9 cellular contexts compared by ENCODE assay signal in genomic region chr1:90707363-90707710, GRCh38. TPM values are rescaled to one million over a fixed set of nuclear protein-coding genes. Genes with fewer than 3 reads are reported as not detected.
A peak's percentile ranks its signal among the peaks of the same experiment; 100 is the strongest.
DNase-seq lines count a peak whose midpoint lies in the region; ATAC-seq, FAIRE-seq and TF ChIP-seq lines count a peak whose summit lies in the region.
"Had no signal": no experiment of that assay in that cellular context is flagged by ENCODE, and none has a peak within 500 bp of the region (broad histone marks: within the 10 kb centered on the region; RNA-seq: fewer than 3 reads in every experiment).

No MANE protein-coding gene starts in this region.

- WGBS in A549 (ENCODE audit: missing lambda C conversion rate) = 7% methylated on average over 14 of the region's 21 CpGs

- H3K4me2 ChIP-seq in A549 = peak overlapping the region; percentile 86

- H3K27ac ChIP-seq in A549 = no peak overlapping the region
- no peak overlapping the region for H3K27ac ChIP-seq in HUES6 (ENCODE audit: low read depth, low read length)
- H3K27ac ChIP-seq in lower lobe of right lung = no peak overlapping the region

- peaks cover 0 to 6% (median 0%) of the 10 kb centered on the region in 5 experiments for H3K9me3 Mint-ChIP-seq in brain

- DNase-seq in A549 (ENCODE audit: low read depth in 1 of 2, low spot score in 1 of 2) = peak; percentile 27 to 40
- peak; percentile 70 for DNase-seq in lower lobe of right lung
- DNase-seq in activated gamma-delta T cell treated with Interleukin-2 at 50 U/mL for 16 hours = no peak
- DNase-seq in germinal center (ENCODE audit: low spot score) = no peak

- H3K4me1 Mint-ChIP-seq in brain = peaks cover 26% of the 10 kb centered on the region

- H3K36me3 ChIP-seq in HUES6 (ENCODE audit: control insufficient read depth, insufficient read depth, low read length) (no peaks in the 10 kb centered on the region), lower lobe of right lung (no peaks in the 10 kb centered on the region)

- H3K9me3 ChIP-seq in A549 (no peaks in the 10 kb centered on the region), HUES6 (ENCODE audit: control insufficient read depth, insufficient read depth, low read depth, low read length) (no peaks in the 10 kb centered on the region), lower lobe of right lung (no peaks in the 10 kb centered on the region)

- no peak overlapping the region for H3K9ac ChIP-seq in HUES6 (ENCODE audit: low read length)

- peak overlapping the region in 2 of 5 experiments; percentile 43 to 45 for H3K27ac Mint-ChIP-seq in brain

- POLR2A ChIA-PET in A549 (lab: Yijun Ruan, JAX) = no interaction called here

- no peak for TF ChIP-seq EP300 in A549 (IDR thresholded peaks at IDR 0.05)

- FAIRE-seq in A549 (lab: Jason Lieb, UNC) = no peak
- FAIRE-seq: G401.6 had no signal

- ATAC-seq in A549 = peak; percentile 92 to 93
- peak; percentile 87 to 93 for ATAC-seq in lower lobe of right lung
- no peak for ATAC-seq in HG03175 (IDR thresholded peaks at IDR 0.05; ENCODE audit: unreplicated experiment)
- ATAC-seq in GM21576 (IDR thresholded peaks at IDR 0.05; ENCODE audit: unreplicated experiment) = no peak

- H3K27me3 ChIP-seq in HUES6 (ENCODE audit: control insufficient read depth, insufficient read depth, low read length) = peaks cover 93% of the 10 kb centered on the region
- peaks cover 91% of the 10 kb centered on the region for H3K27me3 ChIP-seq in lower lobe of right lung (ENCODE audit: low read depth)

- peaks cover 97% of the 10 kb centered on the region for H3K27me3 Mint-ChIP-seq in brain

- intact Hi-C loops in lower lobe of right lung (cut with DNase I) = no loop called here

- TF ChIP-seq POLR2A in A549 (IDR thresholded peaks at IDR 0.05; ENCODE audit: low read length) = no peak

- H3K4me1 ChIP-seq in A549 (0 out of 3 replicates have a peak, but pooled peaks cover 3% of the 10 kb centered on the region), HUES6 (ENCODE audit: control insufficient read depth, insufficient read depth, low read length) (peaks cover 18% of the 10 kb centered on the region), lower lobe of right lung (peaks cover 17% of the 10 kb centered on the region)

- TF ChIP-seq CTCF in A549 (IDR thresholded peaks at IDR 0.05) = no peak
- TF ChIP-seq CTCF in brain (conservative IDR thresholded peaks at IDR 0.05) = no peak
- TF ChIP-seq CTCF in lower lobe of right lung (IDR thresholded peaks at IDR 0.05) = no peak

- H3K4me3 Mint-ChIP-seq in brain = peak overlapping the region; percentile 64 to 80 (median 78)

- CTCF ChIA-PET in A549 (lab: Yijun Ruan, JAX) = interaction anchor here (0.7 kb wide), 1 partner anchor 11 kb away, joined by 3 read pairs; no protein-coding TSS in a partner anchor

- no peaks in the 10 kb centered on the region for H3K36me3 Mint-ChIP-seq in brain

- no peak for TF ChIP-seq RAD21 in A549 (conservative IDR thresholded peaks at IDR 0.05 in 1 of 2, IDR thresholded peaks at IDR 0.05 in 1 of 2)

- H3K4me3 ChIP-seq in A549 (peak overlapping the region; percentile 40), HUES6 (ENCODE audit: low read depth, low read length) (peak overlapping the region; percentile 60), lower lobe of right lung (peak overlapping the region; percentile 41)

TF ChIP-seq in A549, 52 proteins besides CTCF, POLR2A, EP300 and RAD21:
- TF ChIP-seq PHF8 (IDR thresholded peaks at IDR 0.05; ENCODE audit: borderline replicate concordance, low read depth) (no peak), POLR2AphosphoS2 (conservative IDR thresholded peaks at IDR 0.05; ENCODE audit: low read length) (no peak), HDAC2 (IDR thresholded peaks at IDR 0.05) (no peak), KDM5A (IDR thresholded peaks at IDR 0.05) (no peak), REST (IDR thresholded peaks at IDR 0.05) (peak; percentile 77), CHD4 (IDR thresholded peaks at IDR 0.05; ENCODE audit: borderline replicate concordance) (no peak)
TF ChIP-seq in A549: peak in this region for 1.

RNA-seq across cellular contexts. Expression of gene BARHL2, which starts 9.8 kb away (rescaled TPM):
- polyA plus RNA-seq in A549 (2011; rRNA removed) (not detected in 2 replicates), A549 (2017; fragmentation: RNase III; extraction: RNeasy Plus Mini Kit Qiagen cat#74134 plus additional on column Dnase treatment) (not detected in 3 replicates), brain (ENCODE audit: insufficient read depth, low read depth, low replicate concordance) (1.3 TPM)
- not detected in 2 replicates for polyA plus RNA-seq in A549 (2012; cell fraction: cytosol; rRNA removed)
- polyA plus RNA-seq in A549 (2012; cell fraction: nucleus; rRNA removed) = not detected in 2 replicates
- not detected in 2 replicates for polyA minus RNA-seq in A549 (2011; rRNA and poly(A)+ RNA removed)
- not detected for total RNA-seq in lower lobe of right lung

Comparison
In these comparisons a context has a peak if more than half of its experiments do, and no peak if none do; other contexts are left out.
1. ATAC-seq: peak in A549 (2 of 2) and lower lobe of right lung (2 of 2); none in HG03175 (single experiment) and GM21576 (single experiment).
2. DNase-seq: peak in A549 (2 of 2) and lower lobe of right lung (single experiment); none in activated gamma-delta T cell treated with Interleukin-2 at 50 U/mL for 16 hours (single experiment) and germinal center (single experiment).
3. Peak in every context shown above with its lines, with median percentiles within 50 percentile points of each other: H3K4me3 ChIP-seq.